ENCODE assay signal across 8 cellular contexts in the genomic region with DNA sequence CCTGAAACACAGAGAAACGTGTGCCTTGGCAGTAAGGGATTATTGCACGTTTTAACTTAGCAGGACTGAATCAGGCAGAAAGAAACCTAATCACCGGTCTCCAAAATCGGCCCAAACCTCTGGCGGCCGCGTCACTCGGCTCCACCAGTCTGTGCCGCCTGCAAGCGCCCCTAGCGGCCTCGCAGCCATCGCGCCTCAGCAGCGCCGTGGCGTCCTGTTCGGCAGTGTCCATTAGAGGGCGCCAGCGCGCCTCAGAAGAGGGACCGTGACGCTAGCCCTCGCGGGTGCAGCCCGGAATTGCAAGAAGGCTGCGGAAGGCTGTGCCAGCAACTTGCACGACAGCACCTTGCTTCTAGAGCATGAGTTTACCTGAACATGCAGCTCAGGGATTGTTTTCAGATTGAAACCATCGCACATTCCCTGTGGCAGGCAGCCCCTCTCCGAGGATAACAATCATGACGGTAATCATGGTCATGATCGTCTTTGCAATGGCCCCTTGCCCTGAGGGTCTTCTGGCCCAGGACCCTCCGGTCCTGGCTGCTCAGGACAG.
DNase-seq lines count a peak whose midpoint lies in the region; ATAC-seq and TF ChIP-seq lines count a peak whose summit lies in the region.

No MANE protein-coding gene starts in this region.

- H3K27ac Mint-ChIP-seq in IgD-negative memory B cell, result peak overlapping the region; percentile 2 to 78 (median 5)

- ATAC-seq in GM21619 (IDR thresholded peaks at IDR 0.05; ENCODE audit: unreplicated experiment) (peak; percentile 97), mucosa of descending colon (peak; percentile 100)

- peaks cover 7% of the 10 kb centered on the region for H3K27me3 Mint-ChIP-seq in IgD-negative memory B cell

- H3K9me2 ChIP-seq in OCI-LY7 (ENCODE audit: insufficient read depth, low read length), result no peaks in the 10 kb centered on the region

- peak overlapping the region; percentile 80 for H2AFZ ChIP-seq in OCI-LY7 (ENCODE audit: low read length)

- H3K36me3 ChIP-seq in OCI-LY7 (ENCODE audit: insufficient read depth, low read length), result no peaks in the 10 kb centered on the region
- H3K36me3 ChIP-seq in mucosa of descending colon (ENCODE audit: low read depth), result no peaks in the 10 kb centered on the region

- H3K9me3 ChIP-seq in OCI-LY7 (ENCODE audit: low read length), result no peaks in the 10 kb centered on the region
- no peaks in the 10 kb centered on the region for H3K9me3 ChIP-seq in mucosa of descending colon

- peak; percentile 100 for TF ChIP-seq CTCF in OCI-LY7 (conservative IDR thresholded peaks at IDR 0.05; ENCODE audit: low read length)
- TF ChIP-seq CTCF in epithelial cell of proximal tubule (conservative IDR thresholded peaks at IDR 0.05; ENCODE audit: low read depth, low read length), result peak; percentile 100
- peak; percentile 100 for TF ChIP-seq CTCF in mucosa of descending colon (IDR thresholded peaks at IDR 0.05)

- peaks cover 3 to 8% (median 4%) of the 10 kb centered on the region in 3 donors for H3K4me1 Mint-ChIP-seq in IgD-negative memory B cell

- BruUV-seq in OCI-LY7 (replicated peaks; lab: Mats Ljungman, UMichigan), result no TSS peak

- no peak overlapping the region for H3K27ac ChIP-seq in OCI-LY7 (ENCODE audit: low read depth, low read length, poor library complexity, severe bottlenecking)

- peak overlapping the region; percentile 46 for H3K4me3 ChIP-seq in OCI-LY7 (ENCODE audit: low read depth, low read length, poor library complexity, severe bottlenecking)
- H3K4me3 ChIP-seq in epithelial cell of proximal tubule (ENCODE audit: low read depth, low read length), result peak overlapping the region; percentile 60
- no peak overlapping the region for H3K4me3 ChIP-seq in mucosa of descending colon

- H4K20me1 ChIP-seq in OCI-LY7 (ENCODE audit: insufficient read depth, low read length), result no peaks in the 10 kb centered on the region

- no peaks in the 10 kb centered on the region for H3K79me2 ChIP-seq in OCI-LY7 (ENCODE audit: insufficient read depth, low read depth, low read length)

- H3K9me3 Mint-ChIP-seq in IgD-negative memory B cell, result no peaks in the 10 kb centered on the region

- intact Hi-C loops in OCI-LY7 (cut with micrococcal nuclease; ENCODE audit: unreplicated experiment), result loop anchor here (2.0 kb wide), 2 partner anchors 212 to 324 kb away; a partner anchor contains a TSS
- intact Hi-C loops in mucosa of descending colon (cut with DNase I, micrococcal nuclease), result no loop called here

- H3K4me1 ChIP-seq in OCI-LY7 (ENCODE audit: insufficient read depth, low read length, poor library complexity, severe bottlenecking) (peaks cover 5% of the 10 kb centered on the region), mucosa of descending colon (ENCODE audit: low read depth) (peaks cover 9% of the 10 kb centered on the region)

- no peaks in the 10 kb centered on the region for H3K36me3 Mint-ChIP-seq in IgD-negative memory B cell

- H3K4me3 Mint-ChIP-seq in IgD-negative memory B cell, result peak overlapping the region; percentile 83 to 97 (median 90)

- DNase-seq in DMS153 (lab: John Stamatoyannopoulos, UW) (peak; percentile 82), OCI-LY7 (ENCODE audit: low spot score) (peak; percentile 93), activated T-cell treated with anti-CD3 and anti-CD28 coated beads for 48 hours (ENCODE audit: low read depth) (peak; percentile 98), epithelial cell of proximal tubule (ENCODE audit: low read depth) (peak; percentile 47), mucosa of descending colon (peak; percentile 96 to 99 (median 97))
- DNase-seq in stimulated activated CD8-positive, alpha-beta memory T cell treated with anti-CD3 and anti-CD28 coated beads, Interleukin-2, amount 100 ng/mL, for 48 hours (ENCODE audit: low read depth in 2 of 2), result peak; percentile 95

- CTCF ChIA-PET in OCI-LY7 (lab: Charles Lee; ENCODE audit: unreplicated experiment), result interaction anchor here (0.6 to 1.4 kb wide), 4 partner anchors 121 to 369 kb away, joined by 3 to 6 read pairs (median 4); a partner anchor contains a TSS

- peak overlapping the region; percentile 67 for H3K4me2 ChIP-seq in OCI-LY7 (ENCODE audit: low read length)

- POLR2A ChIA-PET in OCI-LY7 (lab: Charles Lee), result interaction anchor here (0.7 to 1.3 kb wide), 3 partner anchors 213 to 369 kb away, joined by 3 to 5 read pairs (median 4); no protein-coding TSS in a partner anchor

Comparison
In these comparisons a context has a peak if more than half of its experiments do, and no peak if none do; other contexts are left out.
1. DNase-seq: peak in every context shown above with its lines; median percentile 98 in activated T-cell treated with anti-CD3 and anti-CD28 coated beads for 48 hours; 97 in mucosa of descending colon; 95 in stimulated activated CD8-positive, alpha-beta memory T cell treated with anti-CD3 and anti-CD28 coated beads, Interleukin-2, amount 100 ng/mL, for 48 hours; 93 in OCI-LY7; 82 in DMS153; 47 in epithelial cell of proximal tubule.